In the genomic region with DNA sequence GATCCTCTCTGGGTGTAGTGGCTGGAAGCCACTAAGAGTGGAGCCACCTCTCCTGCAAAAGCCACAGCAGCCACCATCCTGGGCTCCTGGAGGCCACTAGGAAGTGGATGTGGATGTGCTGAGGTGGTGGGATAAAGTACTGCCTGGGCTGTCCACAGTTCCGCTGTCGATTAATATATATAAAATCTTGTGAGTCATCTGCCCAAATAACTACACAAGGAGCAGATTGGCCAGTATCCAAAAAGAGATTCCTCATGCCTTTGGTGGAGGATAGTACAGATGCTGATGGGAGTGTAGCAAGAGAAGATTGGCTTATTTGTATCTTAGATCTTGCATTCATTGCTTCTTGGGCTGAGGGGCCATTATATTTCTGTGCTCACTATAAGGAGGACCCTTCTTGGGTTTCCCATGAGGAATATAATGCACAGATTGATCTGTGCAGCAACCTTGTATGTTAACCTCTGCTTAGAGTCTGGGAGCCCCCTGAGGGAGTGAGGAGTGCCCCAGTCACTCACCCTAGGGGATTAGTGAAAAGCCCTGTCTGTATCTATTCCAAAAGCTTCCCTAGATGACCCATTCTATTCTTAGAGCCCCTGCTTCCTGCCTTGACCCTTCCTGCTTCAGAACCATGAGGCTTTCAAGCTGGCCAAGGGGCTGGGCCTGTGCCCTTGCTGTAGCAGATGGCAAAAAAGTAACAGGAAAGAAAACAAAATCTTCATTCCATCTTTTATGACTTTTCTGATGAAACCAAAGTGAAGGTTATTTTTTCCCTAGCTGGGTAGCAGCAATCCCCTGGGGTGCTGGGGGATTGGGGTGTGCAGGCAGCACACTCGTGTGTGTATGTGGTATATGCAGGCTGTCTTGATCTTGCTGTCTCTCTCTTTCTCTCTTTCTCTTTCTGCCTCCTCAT, we compare ENCODE assay signal across 10 cellular contexts. TPM values are rescaled to one million over a fixed set of nuclear protein-coding genes. Genes with fewer than 3 reads are reported as not detected.
A peak's percentile ranks its signal among the peaks of the same experiment; 100 is the strongest.
DNase-seq lines count a peak whose midpoint lies in the region; ATAC-seq, FAIRE-seq and TF ChIP-seq lines count a peak whose summit lies in the region.
"Had no signal": no experiment of that assay in that cellular context is flagged by ENCODE, and none has a peak within 500 bp of the region (broad histone marks: within the 10 kb centered on the region; RNA-seq: fewer than 3 reads in every experiment).

No MANE protein-coding gene starts in this region.

- peaks cover 100% of the 10 kb centered on the region for H4K20me1 ChIP-seq in BLaER1

- TF ChIP-seq CTCF in colonic mucosa (IDR thresholded peaks at IDR 0.05) = no peak

- H3K4me1 ChIP-seq in BLaER1 (peaks cover 100% of the 10 kb centered on the region), colonic mucosa (peaks cover 6% of the 10 kb centered on the region)

- no peak for FAIRE-seq in GM12891 (lab: Jason Lieb, UNC)

- peak overlapping the region; percentile 17 for H3K9ac ChIP-seq in BLaER1
- peak overlapping the region in 1 of 2 donors; percentile 28 for H3K9ac ChIP-seq in colonic mucosa (ENCODE audit: low read depth in 2 of 2, low read length in 2 of 2)

- H3K4me2 ChIP-seq in BLaER1 = peak overlapping the region; percentile 80

- ATAC-seq in naive thymus-derived CD8-positive, alpha-beta T cell = no peak
- no peak for ATAC-seq in GM21528 (IDR thresholded peaks at IDR 0.05; ENCODE audit: low FRiP score, unreplicated experiment)
- no peak for ATAC-seq in GM18867 (IDR thresholded peaks at IDR 0.05; ENCODE audit: unreplicated experiment)

- H3K4me1 Mint-ChIP-seq in naive thymus-derived CD8-positive, alpha-beta T cell = peaks cover 58 to 98% (median 94%) of the 10 kb centered on the region in 4 donors

- H3K9me3 ChIP-seq in BLaER1 (no peaks in the 10 kb centered on the region), colonic mucosa (no peaks in the 10 kb centered on the region)

- peak; percentile 33 for DNase-seq in LoVo (ENCODE audit: low spot score)
- DNase-seq in colonic mucosa = no peak
- no peak for DNase-seq in naive thymus-derived CD8-positive, alpha-beta T cell
- no peak for DNase-seq in GM19240 (ENCODE audit: insufficient read length, low spot score)
- DNase-seq in GM12891 (ENCODE audit: insufficient read length, low spot score) = no peak
- DNase-seq: hippocampal formation had no signal

- peaks cover 0 to 83% (median 3%) of the 10 kb centered on the region in 3 donors for H3K36me3 Mint-ChIP-seq in naive thymus-derived CD8-positive, alpha-beta T cell

- H3K27ac ChIP-seq in BLaER1 (peak overlapping the region; percentile 44), colonic mucosa (peak overlapping the region; percentile 49)

- TF ChIP-seq POLR2A in GM12891 (IDR thresholded peaks at IDR 0.05; ENCODE audit: low read depth, low read length) = no peak

- peaks cover 96% of the 10 kb centered on the region for H3K36me3 ChIP-seq in BLaER1
- H3K36me3 ChIP-seq in colonic mucosa = no peaks in the 10 kb centered on the region

- no peaks in the 10 kb centered on the region for H3K9me3 Mint-ChIP-seq in naive thymus-derived CD8-positive, alpha-beta T cell
- H3K9me3 Mint-ChIP-seq: T-helper 2 cell treated with Interferon-gamma antibody and Interleukin-4, amounts not matched to agents 5 μg/mL and 100 μg/mL, for 36 hours had no signal

- H3K27ac Mint-ChIP-seq in naive thymus-derived CD8-positive, alpha-beta T cell = peak overlapping the region; percentile 71 to 90 (median 86)
- H3K27ac Mint-ChIP-seq: T-helper 2 cell treated with Interferon-gamma antibody and Interleukin-4, amounts not matched to agents 5 μg/mL and 100 μg/mL, for 36 hours had no signal

- no peak overlapping the region for H3K4me3 ChIP-seq in BLaER1
- no peak overlapping the region for H3K4me3 ChIP-seq in colonic mucosa

- POLR2A ChIA-PET in naive thymus-derived CD8-positive, alpha-beta T cell (lab: Charles Lee) = no interaction called here

- intact Hi-C loops in colonic mucosa (cut with DNase I) = no loop called here

- H3K27me3 Mint-ChIP-seq in naive thymus-derived CD8-positive, alpha-beta T cell = no peaks in the 10 kb centered on the region

- H3K27me3 ChIP-seq in BLaER1 (no peaks in the 10 kb centered on the region), colonic mucosa (no peaks in the 10 kb centered on the region)

- H3K4me3 Mint-ChIP-seq in naive thymus-derived CD8-positive, alpha-beta T cell = peak overlapping the region in 5 of 10 donors; percentile 26 to 62 (median 46)
- H3K4me3 Mint-ChIP-seq: T-helper 2 cell treated with Interferon-gamma antibody and Interleukin-4, amounts not matched to agents 5 μg/mL and 100 μg/mL, for 36 hours had no signal

TF ChIP-seq in GM12891, 5 proteins besides CTCF, POLR2A, EP300 and RAD21:
- TF ChIP-seq PAX5 (IDR thresholded peaks at IDR 0.05; ENCODE audit: insufficient read depth, low read length, severe bottlenecking) (no peak), POLR2AphosphoS5 (IDR thresholded peaks at IDR 0.05; ENCODE audit: low read depth, low read length) (no peak), SPI1 (IDR thresholded peaks at IDR 0.05; ENCODE audit: low read depth, low read length) (no peak), POU2F2 (IDR thresholded peaks at IDR 0.05; ENCODE audit: low read depth, low read length) (no peak), TAF1 (IDR thresholded peaks at IDR 0.05; ENCODE audit: low read depth, low read length) (no peak)

RNA-seq across cellular contexts. Expression of a gene that starts 31.8 kb away (rescaled TPM):
- 1 to 10 TPM; 4.7 to 5.7 TPM for total RNA-seq in colonic mucosa
- total RNA-seq in naive thymus-derived CD8-positive, alpha-beta T cell = 100 to 1,000 TPM; 149 to 156 TPM
- 100 to 1,000 TPM; 121 to 132 (median 124) TPM for polyA plus RNA-seq in naive thymus-derived CD8-positive, alpha-beta T cell
- 60.0 TPM for polyA plus RNA-seq in GM12891 (2012; ENCODE audit: low read depth, missing spikeins)

RNA-seq across cellular contexts. Expression of a gene that starts 60.0 kb away (rescaled TPM):
- total RNA-seq in colonic mucosa = 100 to 1,000 TPM; 112 to 144 TPM
- 1 to 10 TPM; 6.9 to 8.3 TPM for total RNA-seq in naive thymus-derived CD8-positive, alpha-beta T cell
- polyA plus RNA-seq in naive thymus-derived CD8-positive, alpha-beta T cell = 1 to 10 TPM; 7.9 to 8.9 (median 8.2) TPM
- 15.6 TPM for polyA plus RNA-seq in GM12891 (2012; ENCODE audit: low read depth, missing spikeins)

Comparison
In these comparisons a context has a peak if more than half of its experiments do, and no peak if none do; other contexts are left out.
1. RNA of a gene that starts 31.8 kb away (total RNA-seq): 149 to 156 TPM in naive thymus-derived CD8-positive, alpha-beta T cell; 4.7 to 5.7 TPM in colonic mucosa; every median in the first group is over 10 times any median in the second.
2. RNA of a gene that starts 60.0 kb away (total RNA-seq): 112 to 144 TPM in colonic mucosa; 6.9 to 8.3 TPM in naive thymus-derived CD8-positive, alpha-beta T cell; every median in the first group is over 10 times any median in the second.